In the genomic region with DNA sequence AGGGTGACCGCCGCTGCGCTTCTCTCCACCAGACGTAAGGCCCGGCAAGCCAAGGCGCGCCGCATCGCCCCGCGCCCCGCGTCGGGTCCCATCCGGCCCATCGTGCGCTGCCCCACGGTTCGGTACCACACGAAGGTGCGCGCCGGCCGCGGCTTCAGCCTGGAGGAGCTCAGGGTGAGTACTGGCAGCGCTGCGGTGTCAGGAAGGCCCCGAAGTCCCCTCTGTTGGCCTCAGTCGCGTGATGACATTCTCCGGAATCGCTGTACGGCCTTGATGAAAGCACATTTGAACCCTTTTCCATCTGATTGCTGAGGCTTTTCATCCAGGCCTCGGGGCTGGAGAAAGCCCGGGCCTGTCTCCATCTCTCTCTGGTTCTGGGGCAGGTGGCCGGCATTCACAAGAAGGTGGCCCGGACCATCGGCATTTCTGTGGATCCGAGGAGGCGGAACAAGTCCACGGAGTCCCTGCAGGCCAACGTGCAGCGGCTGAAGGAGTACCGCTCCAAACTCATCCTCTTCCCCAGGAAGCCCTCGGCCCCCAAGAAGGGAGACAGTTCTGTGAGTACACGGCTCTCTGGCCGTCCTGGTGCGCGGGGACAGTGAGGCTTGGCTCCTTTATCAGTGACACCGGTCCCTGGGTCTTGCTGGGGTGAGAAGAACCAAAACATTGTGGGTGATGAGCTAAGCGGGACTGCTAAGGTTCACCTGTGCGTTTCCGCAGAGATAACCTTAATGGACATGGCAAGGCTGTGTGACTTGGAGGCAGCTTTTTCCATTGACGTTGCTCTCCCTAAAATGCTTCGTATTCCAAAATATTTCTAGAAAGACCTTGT, we compare ENCODE assay signal across 8 cellular contexts. TPM values are rescaled to one million over a fixed set of nuclear protein-coding genes. Genes with fewer than 3 reads are reported as not detected.
DNase-seq lines count a peak whose midpoint lies in the region; ATAC-seq and TF ChIP-seq lines count a peak whose summit lies in the region.

No MANE protein-coding gene starts in this region.

- H3K4me1 ChIP-seq in esophagus muscularis mucosa (peaks cover 51 to 83% (median 76%) of the 10 kb centered on the region in 4 donors), psoas muscle (peaks cover 55% of the 10 kb centered on the region)

- CTCF ChIA-PET in T-cell (lab: Charles Lee) = interaction anchor here in 1 of 2 donors (0.6 kb wide), 1 partner anchor 92 kb away, joined by 4 read pairs; no protein-coding TSS in a partner anchor

- peak overlapping the region; percentile 88 to 89 for H3K27ac Mint-ChIP-seq in T-cell

- no peaks in the 10 kb centered on the region for H3K9me3 ChIP-seq in esophagus muscularis mucosa
- H3K9me3 ChIP-seq in psoas muscle = no peaks in the 10 kb centered on the region

- peaks cover 59 to 64% (median 62%) of the 10 kb centered on the region in 3 donors for H3K4me1 Mint-ChIP-seq in T-cell

- peak overlapping the region; percentile 94 to 99 (median 98) for H3K27ac ChIP-seq in esophagus muscularis mucosa (replicated peaks in 1 of 4)
- H3K27ac ChIP-seq in psoas muscle = peak overlapping the region; percentile 96

- 35% methylated on average over 16 of the region's 55 CpGs for WGBS in esophagus muscularis mucosa
- 10 to 12% (median 11%) methylated on average over 46 to 55 of the region's 55 CpGs for WGBS in psoas muscle, 3 donors

- H3K4me3 Mint-ChIP-seq in T-cell = peak overlapping the region; percentile 93 to 97 (median 96)

- H3K4me3 ChIP-seq in GM08714 (ENCODE audit: low read length) (peak overlapping the region; percentile 86), esophagus muscularis mucosa (peak overlapping the region; percentile 75 to 98 (median 82)), psoas muscle (peak overlapping the region; percentile 94)

- peak in 4 of 34 experiments; percentile 15 to 21 (median 18) for DNase-seq in T-cell
- DNase-seq in esophagus muscularis mucosa (ENCODE audit: extremely low spot score) = no peak
- no peak for DNase-seq in psoas muscle
- no peak for DNase-seq in SW480 (ENCODE audit: low spot score)
- DNase-seq in H4 (ENCODE audit: low spot score) = no peak
- no peak for DNase-seq in NCI-H1694 treated with DMSO at 0.1 percent for 48 hours (lab: John Stamatoyannopoulos, UW)

- H3K36me3 Mint-ChIP-seq in T-cell = peaks cover 35% of the 10 kb centered on the region

- H3K27me3 Mint-ChIP-seq in T-cell = no peaks in the 10 kb centered on the region

- H3K36me3 ChIP-seq in esophagus muscularis mucosa (peaks cover 21 to 52% (median 51%) of the 10 kb centered on the region in 4 donors), psoas muscle (ENCODE audit: insufficient read depth in 1 of 2, low read depth in 1 of 2) (peaks cover 6 to 53% of the 10 kb centered on the region in 2 donors)

- no peak for TF ChIP-seq EP300 in esophagus muscularis mucosa (IDR thresholded peaks at IDR 0.05)

- POLR2A ChIA-PET in T-cell (lab: Charles Lee) = interaction anchor here in 1 of 2 donors (0.5 kb wide), 1 partner anchor 223 kb away, joined by 7 read pairs; no protein-coding TSS in a partner anchor

- H3K27me3 ChIP-seq in esophagus muscularis mucosa (peaks cover 0 to 4% (median 0%) of the 10 kb centered on the region in 4 donors), psoas muscle (ENCODE audit: insufficient read depth in 3 of 3, low read length in 2 of 3) (no peaks in the 10 kb centered on the region)

- TF ChIP-seq CTCF in esophagus muscularis mucosa (IDR thresholded peaks at IDR 0.05) = no peak
- TF ChIP-seq CTCF in psoas muscle (IDR thresholded peaks at IDR 0.05) = no peak

- intact Hi-C loops in esophagus muscularis mucosa (cut with DNase I) = loop anchor here (5.0 kb wide), 1 partner anchor 234 kb away; no protein-coding TSS in a partner anchor
- intact Hi-C loops in psoas muscle (cut with DNase I) = loop anchor here in 1 of 2 donors (5.0 kb wide), 1 partner anchor 34 kb away; no protein-coding TSS in a partner anchor

- TF ChIP-seq POLR2A in esophagus muscularis mucosa (IDR thresholded peaks at IDR 0.05; ENCODE audit: low read depth) = no peak

- no peak for ATAC-seq in T-cell (replicated peaks in 1 of 4)
- peak in 1 of 4 donors; percentile 1 for ATAC-seq in psoas muscle
- ATAC-seq in GM19452 (IDR thresholded peaks at IDR 0.05; ENCODE audit: unreplicated experiment) = no peak

- H3K9me3 Mint-ChIP-seq in T-cell = no peaks in the 10 kb centered on the region

RNA-seq across cellular contexts. Expression of gene RPL13, which starts 0.9 kb away (rescaled TPM):
- total RNA-seq in T-cell = 1,000 to 10,000 TPM; 4,444 to 6,530 (median 5,942) TPM
- total RNA-seq in esophagus muscularis mucosa = 1,000 to 10,000 TPM; 4,039 to 6,804 (median 5,312) TPM
- total RNA-seq in psoas muscle = 1,000 to 10,000 TPM; 1,039 to 1,769 (median 1,553) TPM
- polyA plus RNA-seq in psoas muscle = 1,000 to 10,000 TPM; 2,989 to 7,334 (median 5,467) TPM
- total RNA-seq in H4 (2014; rRNA removed; shearing (Covaris generic)) = 3,458 and 4,141 TPM in 2 replicates

RNA-seq across cellular contexts. Expression of gene CPNE7, which starts 14.1 kb away (rescaled TPM):
- 1 to 10 TPM; 1.9 to 8.7 (median 5.1) TPM for total RNA-seq in T-cell
- 1 to 10 TPM in 2 of 4 donors, under 1 TPM in 1, not detected in 1; 0.83 to 1.7 (median 1.4) TPM for total RNA-seq in esophagus muscularis mucosa
- total RNA-seq in psoas muscle = not detected
- polyA plus RNA-seq in psoas muscle = under 1 TPM in 2 of 3 donors, not detected in 1; 0.08 to 0.21 TPM
- 3.9 and 10.0 TPM in 2 replicates for total RNA-seq in H4 (2014; rRNA removed; shearing (Covaris generic))

RNA-seq across cellular contexts. Expression of gene DPEP1, which starts 52.0 kb away (rescaled TPM):
- under 1 TPM in 1 of 5 donors, not detected in 4; 0.18 TPM for total RNA-seq in T-cell
- total RNA-seq in esophagus muscularis mucosa = under 1 TPM in 1 of 4 donors, not detected in 3; 0.99 TPM
- total RNA-seq in psoas muscle = not detected
- polyA plus RNA-seq in psoas muscle = under 1 TPM in 2 of 3 donors, not detected in 1; 0.04 to 0.16 TPM
- not detected in 2 replicates for total RNA-seq in H4 (2014; rRNA removed; shearing (Covaris generic))

RNA-seq across cellular contexts. Expression of gene SPG7, which starts 53.2 kb away (rescaled TPM):
- 100 to 1,000 TPM; 161 to 203 (median 184) TPM for total RNA-seq in T-cell
- 10 to 100 TPM; 58.8 to 94.3 (median 83.3) TPM for total RNA-seq in esophagus muscularis mucosa
- total RNA-seq in psoas muscle = 10 to 100 TPM; 66.8 to 92.3 (median 87.3) TPM
- 10 to 100 TPM; 57.5 to 95.3 (median 79.3) TPM for polyA plus RNA-seq in psoas muscle
- total RNA-seq in H4 (2014; rRNA removed; shearing (Covaris generic)) = 45.0 and 46.7 TPM in 2 replicates
